1 cellular context compared by ENCODE assay signal in genomic region chr18:74652392-74652988, GRCh38.
TF ChIP-seq lines count a peak whose summit lies in the region.

No MANE protein-coding gene starts in this region.

TF ChIP-seq in HCT116, 20 proteins besides CTCF, POLR2A, EP300 and RAD21 (continued from another document):
- TF ChIP-seq ZFX (IDR thresholded peaks at IDR 0.05) (no peak), EZH2phosphoT487 (IDR thresholded peaks at IDR 0.05; ENCODE audit: borderline replicate concordance) (no peak)
